Comparison of ENCODE assay signal across 18 cellular contexts in the genomic region with DNA sequence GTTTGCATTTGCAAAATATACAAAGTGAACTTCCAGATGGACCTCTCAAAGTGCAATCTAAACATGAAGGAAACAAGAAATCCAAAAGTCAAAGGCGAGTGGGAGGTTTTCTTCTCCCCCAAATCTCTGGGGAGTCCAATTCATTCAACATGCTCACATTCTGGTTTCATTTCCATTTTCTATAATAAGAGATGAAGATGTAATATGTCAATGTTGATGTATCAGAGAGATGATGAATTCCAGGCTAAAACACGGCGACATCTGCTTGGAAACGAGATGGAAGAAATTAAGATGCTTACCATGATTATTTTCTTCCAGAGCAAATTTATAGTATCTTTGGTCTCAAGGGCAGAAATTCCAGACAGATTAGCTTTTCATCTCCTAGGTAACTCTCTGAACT.
DNase-seq lines count a peak whose midpoint lies in the region; ATAC-seq, FAIRE-seq and TF ChIP-seq lines count a peak whose summit lies in the region.
"Had no signal": no experiment of that assay in that cellular context is flagged by ENCODE, and none has a peak within 500 bp of the region (broad histone marks: within the 10 kb centered on the region; RNA-seq: fewer than 3 reads in every experiment).

No MANE protein-coding gene starts in this region.

- H3K36me3 Mint-ChIP-seq in brain: no peaks in the 10 kb centered on the region
- peaks cover 15 to 19% of the 10 kb centered on the region in 2 donors for H3K36me3 Mint-ChIP-seq in stimulated activated naive B cell treated with anti-CD40 and anti-IgM and Interleukin-4, amounts not matched to agents 10 μg/mL and 1 μg/mL and 100 μg/mL, for 72 hours
- no peaks in the 10 kb centered on the region for H3K36me3 Mint-ChIP-seq in CD4-positive, alpha-beta T cell (ENCODE audit: low read depth)

- intact Hi-C loops in uterus (cut with DNase I; ENCODE audit: low total_unique reads): no loop called here
- intact Hi-C loops in CD4-positive, alpha-beta T cell (cut with DNase I, micrococcal nuclease): no loop called here

- POLR2A ChIA-PET in CD4-positive, alpha-beta T cell (lab: Charles Lee): no interaction called here

- DNase-seq in GM12892 (ENCODE audit: insufficient read length): no peak
- peak; percentile 50 for DNase-seq in Karpas-422
- DNase-seq in stimulated activated naive B cell treated with anti-CD40 and anti-IgM and Interleukin-4, amounts not matched to agents 10 μg/mL and 1 μg/mL and 100 μg/mL, for 72 hours: peak; percentile 46
- no peak for DNase-seq in uterus
- no peak for DNase-seq in substantia nigra (lab: John Stamatoyannopoulos, UW)
- no peak for DNase-seq in CD4-positive, alpha-beta T cell
- DNase-seq in H54 (ENCODE audit: insufficient read length, low spot score): no peak
- DNase-seq: H9, IMR-90, Kasumi-1, NCI-H1105 treated with DMSO at 0.1 percent for 48 hours, NCI-H187, NCI-H226, OCI-M1, SIG-M5, SW 1271 had no signal

- ATAC-seq in stimulated activated naive B cell treated with anti-CD40 and anti-IgM and Interleukin-4, amounts not matched to agents 10 μg/mL and 1 μg/mL and 100 μg/mL, for 72 hours (replicated peaks): peak; percentile 44 to 48
- ATAC-seq in CD4-positive, alpha-beta T cell (ENCODE audit: poor library complexity): no peak

- no peaks in the 10 kb centered on the region for H3K27me3 ChIP-seq in Karpas-422 (ENCODE audit: low read length)
- H3K27me3 ChIP-seq in uterus: no peaks in the 10 kb centered on the region
- no peaks in the 10 kb centered on the region for H3K27me3 ChIP-seq in CD4-positive, alpha-beta T cell (ENCODE audit: control insufficient read depth, insufficient read depth, low read length)

- H3K36me3 ChIP-seq in Karpas-422 (ENCODE audit: insufficient read depth, low read length) (no peaks in the 10 kb centered on the region), uterus (no peaks in the 10 kb centered on the region)

- H3K4me3 ChIP-seq in Karpas-422 (ENCODE audit: low read length): no peak overlapping the region
- no peak overlapping the region for H3K4me3 ChIP-seq in uterus

- H3K9me2 ChIP-seq in Karpas-422 (replicated peaks; ENCODE audit: insufficient read depth, low read length): no peaks in the 10 kb centered on the region

- no peak overlapping the region for H3K27ac ChIP-seq in Karpas-422 (ENCODE audit: low read length)
- no peak overlapping the region for H3K27ac ChIP-seq in uterus
- no peak overlapping the region for H3K27ac ChIP-seq in substantia nigra (ENCODE audit: low read depth, low read length, poor library complexity, severe bottlenecking)
- H3K27ac ChIP-seq in CD4-positive, alpha-beta T cell (ENCODE audit: low read depth, low read length): no peak overlapping the region

- CTCF ChIA-PET in CD4-positive, alpha-beta T cell (lab: Charles Lee): no interaction called here

- H3K9ac ChIP-seq in Karpas-422 (ENCODE audit: low read length): no peak overlapping the region

- H3K4me1 Mint-ChIP-seq in brain: peaks cover 19% of the 10 kb centered on the region
- peaks cover 50 to 84% of the 10 kb centered on the region in 2 donors for H3K4me1 Mint-ChIP-seq in stimulated activated naive B cell treated with anti-CD40 and anti-IgM and Interleukin-4, amounts not matched to agents 10 μg/mL and 1 μg/mL and 100 μg/mL, for 72 hours
- H3K4me1 Mint-ChIP-seq in CD4-positive, alpha-beta T cell (ENCODE audit: low read depth): no peaks in the 10 kb centered on the region

- TF ChIP-seq POLR2A in GM12892 (IDR thresholded peaks at IDR 0.05; ENCODE audit: low read depth, low read length): no peak
- TF ChIP-seq POLR2A in uterus (IDR thresholded peaks at IDR 0.05): no peak
- TF ChIP-seq POLR2A in H54 (IDR thresholded peaks at IDR 0.05; ENCODE audit: low read depth, low read length): no peak

- H3K27ac Mint-ChIP-seq in brain: peak overlapping the region in 3 of 5 experiments; percentile 13 to 72 (median 29)
- peak overlapping the region; percentile 93 for H3K27ac Mint-ChIP-seq in stimulated activated naive B cell treated with anti-CD40 and anti-IgM and Interleukin-4, amounts not matched to agents 10 μg/mL and 1 μg/mL and 100 μg/mL, for 72 hours
- no peak overlapping the region for H3K27ac Mint-ChIP-seq in CD4-positive, alpha-beta T cell
- H3K27ac Mint-ChIP-seq: T-helper 2 cell treated with Interferon-gamma antibody and Interleukin-4, amounts not matched to agents 5 μg/mL and 100 μg/mL, for 36 hours had no signal

- H3K9me3 Mint-ChIP-seq in brain: peaks cover 0 to 6% (median 0%) of the 10 kb centered on the region in 5 experiments
- peaks cover 5 to 6% of the 10 kb centered on the region in 2 donors for H3K9me3 Mint-ChIP-seq in stimulated activated naive B cell treated with anti-CD40 and anti-IgM and Interleukin-4, amounts not matched to agents 10 μg/mL and 1 μg/mL and 100 μg/mL, for 72 hours
- no peaks in the 10 kb centered on the region for H3K9me3 Mint-ChIP-seq in CD4-positive, alpha-beta T cell
- H3K9me3 Mint-ChIP-seq: T-helper 2 cell treated with Interferon-gamma antibody and Interleukin-4, amounts not matched to agents 5 μg/mL and 100 μg/mL, for 36 hours had no signal

- no peaks in the 10 kb centered on the region for H4K20me1 ChIP-seq in Karpas-422 (ENCODE audit: insufficient read depth, low read depth, low read length)

- no peak for TF ChIP-seq CTCF in brain (conservative IDR thresholded peaks at IDR 0.05)
- no peak for TF ChIP-seq CTCF in uterus (IDR thresholded peaks at IDR 0.05)
- TF ChIP-seq CTCF in CD4-positive, alpha-beta T cell (IDR thresholded peaks at IDR 0.05): no peak

- no peak overlapping the region for H3K4me2 ChIP-seq in Karpas-422 (ENCODE audit: low read depth, low read length, poor library complexity, severe bottlenecking)

- H3K9me3 ChIP-seq in Karpas-422 (ENCODE audit: low read length): no peaks in the 10 kb centered on the region
- H3K9me3 ChIP-seq in uterus: no peaks in the 10 kb centered on the region
- H3K9me3 ChIP-seq in CD4-positive, alpha-beta T cell (ENCODE audit: control insufficient read depth, low read length): no peaks in the 10 kb centered on the region

- FAIRE-seq in GM12892 (lab: Jason Lieb, UNC) (peak; percentile 27), H54 (lab: Jason Lieb, UNC) (no peak)

- H3K4me1 ChIP-seq in Karpas-422 (ENCODE audit: low read length): peaks cover 12% of the 10 kb centered on the region
- H3K4me1 ChIP-seq in uterus: no peaks in the 10 kb centered on the region

- no peaks in the 10 kb centered on the region for H3K79me2 ChIP-seq in Karpas-422 (ENCODE audit: low read length)

- no peak overlapping the region for H3K4me3 Mint-ChIP-seq in brain
- peak overlapping the region; percentile 35 to 63 for H3K4me3 Mint-ChIP-seq in stimulated activated naive B cell treated with anti-CD40 and anti-IgM and Interleukin-4, amounts not matched to agents 10 μg/mL and 1 μg/mL and 100 μg/mL, for 72 hours
- no peak overlapping the region for H3K4me3 Mint-ChIP-seq in CD4-positive, alpha-beta T cell
- H3K4me3 Mint-ChIP-seq: H9; T-helper 2 cell treated with Interferon-gamma antibody and Interleukin-4, amounts not matched to agents 5 μg/mL and 100 μg/mL, for 36 hours had no signal

- no peak overlapping the region for H2AFZ ChIP-seq in Karpas-422 (ENCODE audit: low read length)

- peaks cover 13% of the 10 kb centered on the region for H3K27me3 Mint-ChIP-seq in brain
- no peaks in the 10 kb centered on the region for H3K27me3 Mint-ChIP-seq in stimulated activated naive B cell treated with anti-CD40 and anti-IgM and Interleukin-4, amounts not matched to agents 10 μg/mL and 1 μg/mL and 100 μg/mL, for 72 hours
- H3K27me3 Mint-ChIP-seq in CD4-positive, alpha-beta T cell: no peaks in the 10 kb centered on the region

Comparison
In these comparisons a context has a peak if more than half of its experiments do, and no peak if none do; other contexts are left out.
1. DNase-seq: peak in Karpas-422 (single experiment) and stimulated activated naive B cell treated with anti-CD40 and anti-IgM and Interleukin-4, amounts not matched to agents 10 μg/mL and 1 μg/mL and 100 μg/mL, for 72 hours (single experiment); none in GM12892 (single experiment), uterus (0 of 2), substantia nigra (0 of 49), CD4-positive, alpha-beta T cell (0 of 10) and H54 (single experiment).
2. H3K4me3 Mint-ChIP-seq: peak in stimulated activated naive B cell treated with anti-CD40 and anti-IgM and Interleukin-4, amounts not matched to agents 10 μg/mL and 1 μg/mL and 100 μg/mL, for 72 hours (2 of 2); none in brain (0 of 5) and CD4-positive, alpha-beta T cell (single experiment).